ENCODE assay signal across 18 cellular contexts in the genomic region with DNA sequence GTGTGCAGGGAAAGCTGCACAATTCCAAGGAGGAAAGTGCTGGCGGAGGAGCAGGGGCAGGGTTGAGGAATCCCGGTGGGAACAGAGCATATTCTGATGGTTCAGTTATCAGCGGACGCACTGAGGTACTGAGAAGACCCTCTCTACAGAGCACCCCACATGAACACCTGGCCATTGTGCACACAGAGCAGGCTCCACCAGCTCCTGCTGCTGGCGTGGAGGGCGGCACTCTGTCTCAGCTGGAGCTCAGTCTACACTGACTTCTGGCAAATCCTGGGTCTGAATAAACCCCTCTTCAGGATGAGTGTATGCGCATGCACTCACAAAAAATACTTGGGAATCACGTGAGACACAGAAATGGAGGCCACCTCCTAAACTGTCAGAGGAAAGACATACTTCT.
DNase-seq lines count a peak whose midpoint lies in the region; ATAC-seq and TF ChIP-seq lines count a peak whose summit lies in the region.
"Had no signal": no experiment of that assay in that cellular context is flagged by ENCODE, and none has a peak within 500 bp of the region (broad histone marks: within the 10 kb centered on the region; RNA-seq: fewer than 3 reads in every experiment).

No MANE protein-coding gene starts in this region.

- no peaks in the 10 kb centered on the region for H3K36me3 Mint-ChIP-seq in activated T-helper 17 cell treated with anti-CD3 and anti-CD28 coated beads, Interleukin-2, amount 50 U/mL, for 72 hours (ENCODE audit: low read depth)
- H3K36me3 Mint-ChIP-seq: CD8-positive, alpha-beta memory T cell had no signal

- no peaks in the 10 kb centered on the region for H3K9me3 ChIP-seq in left lung

- no peak for TF ChIP-seq CTCF in left lung (IDR thresholded peaks at IDR 0.05)

- ATAC-seq in left lung = peak; percentile 36
- no peak for ATAC-seq in activated T-helper 17 cell treated with anti-CD3 and anti-CD28 coated beads, Interleukin-2, amount 50 U/mL, for 72 hours (replicated peaks)
- ATAC-seq: SK-N-SH treated with all-trans-retinoic acid at 6 μM for 48 hours had no signal

- peaks cover 15% of the 10 kb centered on the region for H3K27me3 Mint-ChIP-seq in activated T-helper 17 cell treated with anti-CD3 and anti-CD28 coated beads, Interleukin-2, amount 50 U/mL, for 72 hours
- H3K27me3 Mint-ChIP-seq: CD8-positive, alpha-beta memory T cell had no signal

- H3K4me3 Mint-ChIP-seq in activated T-helper 17 cell treated with anti-CD3 and anti-CD28 coated beads, Interleukin-2, amount 50 U/mL, for 72 hours = no peak overlapping the region
- H3K4me3 Mint-ChIP-seq: CD8-positive, alpha-beta memory T cell had no signal

- no peaks in the 10 kb centered on the region for H3K4me1 Mint-ChIP-seq in activated T-helper 17 cell treated with anti-CD3 and anti-CD28 coated beads, Interleukin-2, amount 50 U/mL, for 72 hours
- H3K4me1 Mint-ChIP-seq: CD8-positive, alpha-beta memory T cell had no signal

- no peaks in the 10 kb centered on the region for H3K36me3 ChIP-seq in left lung
- H3K36me3 ChIP-seq: BLaER1 had no signal

- no peaks in the 10 kb centered on the region for H3K27me3 ChIP-seq in left lung
- H3K27me3 ChIP-seq: BLaER1 had no signal

- H3K27ac ChIP-seq in left lung = no peak overlapping the region
- H3K27ac ChIP-seq: 22Rv1, BLaER1, PC-9 had no signal

- intact Hi-C loops in left lung (cut with DNase I) = no loop called here

- DNase-seq in DMS153 (lab: John Stamatoyannopoulos, UW) (peak; percentile 27), DMS153 treated with DMSO at 0.1 percent for 48 hours (lab: John Stamatoyannopoulos, UW; ENCODE audit: unreplicated experiment) (no peak), ELF-1 (ENCODE audit: low read depth, low spot score) (peak; percentile 9), NCI-H187 treated with DMSO at 0.1 percent for 48 hours (lab: John Stamatoyannopoulos, UW) (peak; percentile 10), left lung (no peak), superior temporal gyrus (ENCODE audit: extremely low spot score) (no peak), pons (ENCODE audit: low spot score) (no peak)
- DNase-seq: CD8-positive, alpha-beta memory T cell; Karpas-422; MM.1S; NCI-H1105 treated with DMSO at 0.1 percent for 48 hours; NCI-H2081; NCI-H2227 treated with DMSO at 0.1 percent for 48 hours; PC-9 had no signal

- H3K4me3 ChIP-seq in left lung = no peak overlapping the region
- H3K4me3 ChIP-seq: BLaER1, PC-9 had no signal

- H3K9me3 Mint-ChIP-seq in activated T-helper 17 cell treated with anti-CD3 and anti-CD28 coated beads, Interleukin-2, amount 50 U/mL, for 72 hours = no peaks in the 10 kb centered on the region
- H3K9me3 Mint-ChIP-seq: CD8-positive, alpha-beta memory T cell had no signal

- no peak overlapping the region for H3K27ac Mint-ChIP-seq in activated T-helper 17 cell treated with anti-CD3 and anti-CD28 coated beads, Interleukin-2, amount 50 U/mL, for 72 hours
- H3K27ac Mint-ChIP-seq: CD8-positive, alpha-beta memory T cell had no signal

- no peaks in the 10 kb centered on the region for H3K4me1 ChIP-seq in left lung

Comparison
In these comparisons a context has a peak if more than half of its experiments do, and no peak if none do; other contexts are left out.
1. DNase-seq: peak in DMS153 (single experiment), ELF-1 (single experiment) and NCI-H187 treated with DMSO at 0.1 percent for 48 hours (single experiment); none in DMS153 treated with DMSO at 0.1 percent for 48 hours (single experiment), left lung (0 of 2), superior temporal gyrus (single experiment) and pons (single experiment).